Comparison of ENCODE assay signal across 1 cellular context in genomic region chr19:38400361-38400760, GRCh38.
TF ChIP-seq lines count a peak whose summit lies in the region.

No MANE protein-coding gene starts in this region.

TF ChIP-seq in A549, 52 proteins besides CTCF, POLR2A, EP300 and RAD21 (continued from another document):
- TF ChIP-seq FOSL2 (IDR thresholded peaks at IDR 0.05) (no peak), FOSL2 (CRISPR knock-in tag; IDR thresholded peaks at IDR 0.05) (no peak), SMC3 (IDR thresholded peaks at IDR 0.05) (no peak), BCL3 (IDR thresholded peaks at IDR 0.05) (no peak), NFE2L2 (conservative IDR thresholded peaks at IDR 0.05; ENCODE audit: low read length) (no peak), MAFK (IDR thresholded peaks at IDR 0.05; ENCODE audit: partially characterized antibody) (no peak), USF2 (IDR thresholded peaks at IDR 0.05) (no peak), ZNF302 (CRISPR knock-in tag; IDR thresholded peaks at IDR 0.05) (no peak)
